ENCODE assay signal across 30 cellular contexts in genomic region chr19:30403583-30403982, GRCh38. TPM values are rescaled to one million over a fixed set of nuclear protein-coding genes. Genes with fewer than 3 reads are reported as not detected.
"Had no signal": no experiment of that assay in that cellular context is flagged by ENCODE, and none has a peak within 500 bp of the region (broad histone marks: within the 10 kb centered on the region; RNA-seq: fewer than 3 reads in every experiment).

No MANE protein-coding gene starts in this region.

- H3K27ac ChIP-seq: Peyer's patch, RWPE1, SJCRH30, VCaP had no signal

- H3K36me3 ChIP-seq: MG63, Peyer's patch, SJCRH30 had no signal

- H3K9me2 ChIP-seq: SK-N-SH had no signal

- H3K4me1 ChIP-seq: Peyer's patch had no signal

- ATAC-seq: activated naive CD4-positive, alpha-beta T cell treated with anti-CD3 and anti-CD28 coated beads, Interleukin-2, amount 50 U/mL, for 72 hours; activated naive CD8-positive, alpha-beta T cell treated with anti-CD3 and anti-CD28 coated beads, Interleukin-2, amount 50 U/mL, for 24 hours; activated T-cell treated with anti-CD3 and anti-CD28 coated beads, Interleukin-2, amount 50 U/mL, for 4 hours had no signal

- H3K27me3 ChIP-seq: MG63, Peyer's patch, SJCRH30 had no signal

- H3K4me3 ChIP-seq: MG63, Peyer's patch had no signal

- DNase-seq: activated CD4-positive, alpha-beta memory T cell treated with anti-CD3 and anti-CD28 coated beads for 36 hours; activated CD4-positive, alpha-beta T cell treated with anti-CD3 and anti-CD28 coated beads, Interleukin-2, amount 10 ng/mL, durations not matched to agents 7 days and 5 days; activated CD4-positive, CD25-positive, alpha-beta regulatory T cell; activated CD8-positive, alpha-beta memory T cell treated with anti-CD3 and anti-CD28 coated beads for 24 hours; activated effector memory CD4-positive, alpha-beta T cell treated with anti-CD3 and anti-CD28 coated beads, Interleukin-2, amount 50 U/mL, for 16 hours; activated naive CD4-positive, alpha-beta T cell treated with Interleukin-2 at 50 U/mL for 16 hours; activated naive CD8-positive, alpha-beta T cell treated with anti-CD3 and anti-CD28 coated beads, Interleukin-2, amount 50 U/mL, for 24 hours; activated T-cell treated with anti-CD3 and anti-CD28 coated beads, Interleukin-2, amount 50 U/mL, for 4 hours; MG63; MV-4-11; NCI-H1092 treated with DMSO at 0.1 percent for 48 hours; NCI-H1417 treated with DMSO at 0.1 percent for 48 hours; NCI-H1694; NCI-H2029; NCI-H2107; NCI-H2171 treated with DMSO at 0.1 percent for 48 hours; NCI-H345; NCI-H510A treated with DMSO at 0.1 percent for 48 hours; NCI-H69; NK-92 treated with Interleukin-12 subunit alpha and Interleukin-12 subunit beta, amount 100 ng/mL, for 24 hours; OCI-M1; Peyer's patch; Right ventricle myocardium superior; SK-N-SH; T-helper 1 cell had no signal

- H3K9me3 ChIP-seq: MG63, Peyer's patch, SJCRH30, SK-N-SH had no signal

- H3K4me2 ChIP-seq: SK-N-SH had no signal

RNA-seq across cellular contexts. Expression of gene ZNF536, which starts 31.4 kb away (rescaled TPM):
- total RNA-seq: activated CD4-positive, alpha-beta memory T cell treated with anti-CD3 and anti-CD28 coated beads for 36 hours; activated CD4-positive, alpha-beta T cell treated with anti-CD3 and anti-CD28 coated beads, Interleukin-2, amount 10 ng/mL, durations not matched to agents 7 days and 5 days; activated naive CD4-positive, alpha-beta T cell treated with anti-CD3 and anti-CD28 coated beads, Interleukin-2, amount 50 U/mL, for 72 hours; activated T-cell treated with anti-CD3 and anti-CD28 coated beads, Interleukin-2, amount 50 U/mL, for 4 hours; T-helper 2 cell treated with Interferon-gamma antibody and Interleukin-4, amounts not matched to agents 100 ng/mL and 5 ng/mL, for 36 hours had no signal
